Comparison of ENCODE assay signal across 9 cellular contexts in the genomic region with DNA sequence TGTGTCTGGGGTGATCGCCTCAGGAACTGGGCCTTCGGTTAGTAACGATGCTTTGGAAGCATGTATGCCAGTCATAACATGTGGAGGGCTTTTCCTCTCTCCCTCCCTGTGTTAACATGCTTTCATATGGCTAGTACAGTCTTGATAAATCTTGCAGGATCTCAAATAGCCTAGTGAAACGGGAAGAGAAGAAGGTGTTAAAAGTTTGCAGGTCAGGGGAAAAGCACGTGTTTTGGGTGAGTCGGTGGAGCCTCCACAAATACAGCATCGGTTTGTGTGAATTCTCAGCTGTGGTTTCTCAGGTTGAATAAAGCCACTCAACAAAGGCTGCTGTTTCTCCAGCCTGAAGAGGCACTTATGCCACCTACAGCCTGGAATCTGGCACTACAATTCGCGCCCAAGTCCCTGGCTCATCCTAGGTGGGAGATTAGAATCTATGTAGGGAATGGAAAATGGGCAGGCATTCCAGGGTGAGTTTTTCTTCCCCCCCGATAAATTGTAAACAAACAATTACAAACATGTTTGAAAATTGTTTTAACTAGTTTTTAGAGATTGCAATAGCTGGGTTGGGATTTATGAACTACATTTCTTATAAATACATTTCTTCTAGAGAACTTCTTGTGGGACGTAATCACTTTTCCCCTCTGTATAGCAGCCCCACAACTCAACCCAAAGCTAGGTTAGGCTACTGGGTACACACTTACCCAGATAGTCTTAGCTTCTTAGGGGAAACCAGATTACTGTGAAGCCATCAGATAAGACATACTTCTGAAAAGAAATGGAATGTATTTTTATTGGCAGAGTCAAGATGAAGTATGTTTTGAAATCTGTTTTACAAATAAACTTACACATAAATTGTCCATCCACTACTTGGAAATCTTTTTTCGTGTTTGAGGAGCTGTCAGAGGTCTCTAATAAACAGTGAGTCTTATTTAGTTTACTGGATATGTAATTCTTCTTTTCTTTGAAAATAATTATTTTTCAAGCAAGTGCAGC. TPM values are rescaled to one million over a fixed set of nuclear protein-coding genes. Genes with fewer than 3 reads are reported as not detected.
A peak's percentile ranks its signal among the peaks of the same experiment; 100 is the strongest.
DNase-seq lines count a peak whose midpoint lies in the region; ATAC-seq and TF ChIP-seq lines count a peak whose summit lies in the region.
"Had no signal": no experiment of that assay in that cellular context is flagged by ENCODE, and none has a peak within 500 bp of the region (broad histone marks: within the 10 kb centered on the region; RNA-seq: fewer than 3 reads in every experiment).

No MANE protein-coding gene starts in this region.

- H3K9me3 Mint-ChIP-seq in activated B cell treated with CpG ODN at 0.5 μM for 24 hours, result no peaks in the 10 kb centered on the region
- H3K9me3 Mint-ChIP-seq: stimulated activated naive CD8-positive, alpha-beta T cell treated with anti-CD3 and anti-CD28 coated beads, Interleukin-15, Interleukin-2, amounts not matched to agents 100 ng/mL and 50 ng/mL, for 24 hours had no signal

- peak; percentile 58 for DNase-seq in CD1c-positive myeloid dendritic cell (ENCODE audit: extremely low spot score)
- peak; percentile 42 for DNase-seq in NCI-H2171 (lab: John Stamatoyannopoulos, UW)
- no peak for DNase-seq in activated B cell treated with CpG ODN at 0.5 μM for 24 hours
- DNase-seq in lower lobe of right lung, result no peak
- DNase-seq in stimulated activated naive CD4-positive, alpha-beta T cell (lab: John Stamatoyannopoulos, UW), result peak in 5 of 6 experiments; percentile 12 to 41 (median 34)

- peaks cover 35% of the 10 kb centered on the region for H3K27me3 Mint-ChIP-seq in activated B cell treated with CpG ODN at 0.5 μM for 24 hours

- H3K27ac Mint-ChIP-seq in activated B cell treated with CpG ODN at 0.5 μM for 24 hours, result no peak overlapping the region
- H3K27ac Mint-ChIP-seq: stimulated activated naive CD8-positive, alpha-beta T cell treated with anti-CD3 and anti-CD28 coated beads, Interleukin-15, Interleukin-2, amounts not matched to agents 100 ng/mL and 50 ng/mL, for 24 hours had no signal

- H3K36me3 Mint-ChIP-seq in activated B cell treated with CpG ODN at 0.5 μM for 24 hours (ENCODE audit: low read depth), result no peaks in the 10 kb centered on the region

- no peak overlapping the region for H3K4me3 Mint-ChIP-seq in activated B cell treated with CpG ODN at 0.5 μM for 24 hours
- H3K4me3 Mint-ChIP-seq: stimulated activated naive CD8-positive, alpha-beta T cell treated with anti-CD3 and anti-CD28 coated beads, Interleukin-15, Interleukin-2, amounts not matched to agents 100 ng/mL and 50 ng/mL, for 24 hours had no signal

- no peaks in the 10 kb centered on the region for H3K36me3 ChIP-seq in ectodermal cell (ENCODE audit: control insufficient read depth, insufficient read depth, low read length)
- H3K36me3 ChIP-seq in lower lobe of right lung, result no peaks in the 10 kb centered on the region

- no peaks in the 10 kb centered on the region for H3K9me3 ChIP-seq in ectodermal cell (ENCODE audit: control insufficient read depth, low read length)
- H3K9me3 ChIP-seq in lower lobe of right lung, result no peaks in the 10 kb centered on the region

- POLR2A ChIA-PET in activated B cell treated with CpG ODN at 0.5 μM for 24 hours (lab: Charles Lee), result interaction anchor here (1.0 to 1.3 kb wide), 2 partner anchors 8 to 18 kb away, joined by 3 to 6 read pairs; a partner anchor contains a TSS

- H3K4me1 ChIP-seq in ectodermal cell (ENCODE audit: control insufficient read depth, insufficient read depth, low read length) (peaks cover 17% of the 10 kb centered on the region), lower lobe of right lung (peaks cover 6% of the 10 kb centered on the region)

- H3K4me3 ChIP-seq in ectodermal cell (ENCODE audit: insufficient read depth, low read depth, low read length), result no peak overlapping the region
- no peak overlapping the region for H3K4me3 ChIP-seq in lower lobe of right lung

- CTCF ChIA-PET in activated B cell treated with CpG ODN at 0.5 μM for 24 hours (lab: Charles Lee), result interaction anchor here (0.7 to 3.4 kb wide), 14 partner anchors 8 to 1916 kb away, joined by 3 to 21 read pairs (median 4); a partner anchor contains a TSS

- peak; percentile 98 for ATAC-seq in GM18868 (IDR thresholded peaks at IDR 0.05; ENCODE audit: unreplicated experiment)
- peak; percentile 95 for ATAC-seq in HG02981 (IDR thresholded peaks at IDR 0.05; ENCODE audit: unreplicated experiment)
- peak; percentile 85 for ATAC-seq in activated B cell treated with CpG ODN at 0.5 μM for 24 hours (ENCODE audit: low read depth)
- peak; percentile 81 to 93 for ATAC-seq in lower lobe of right lung

- H3K27ac ChIP-seq in ectodermal cell (ENCODE audit: insufficient read depth, low read depth, low read length, poor library complexity, severe bottlenecking), result peak overlapping the region; percentile 26
- no peak overlapping the region for H3K27ac ChIP-seq in lower lobe of right lung

- TF ChIP-seq CTCF in activated B cell treated with CpG ODN at 0.5 μM for 24 hours (IDR thresholded peaks at IDR 0.05), result no peak
- TF ChIP-seq CTCF in lower lobe of right lung (IDR thresholded peaks at IDR 0.05), result peak; percentile 84

- intact Hi-C loops in activated B cell treated with CpG ODN at 0.5 μM for 24 hours (cut with micrococcal nuclease), result loop anchor here (1.0 to 5.0 kb wide), 2 partner anchors 17 to 1916 kb away; no protein-coding TSS in a partner anchor
- intact Hi-C loops in lower lobe of right lung (cut with DNase I), result no loop called here

- 31 to 37% methylated on average over 10 of the region's 12 CpGs for WGBS in ectodermal cell, 2 experiments

- H3K4me1 Mint-ChIP-seq in activated B cell treated with CpG ODN at 0.5 μM for 24 hours, result peaks cover 4% of the 10 kb centered on the region

- no peaks in the 10 kb centered on the region for H3K27me3 ChIP-seq in ectodermal cell (ENCODE audit: control insufficient read depth, insufficient read depth, low read length, poor library complexity, severe bottlenecking)
- peaks cover 6% of the 10 kb centered on the region for H3K27me3 ChIP-seq in lower lobe of right lung (ENCODE audit: low read depth)

RNA-seq across cellular contexts. Expression of a gene that starts 8.3 kb away (rescaled TPM):
- total RNA-seq in activated B cell treated with CpG ODN at 0.5 μM for 24 hours (80.6 and 85.0 TPM in 2 replicates), lower lobe of right lung (45.9 TPM)
- polyA plus RNA-seq in ectodermal cell (2013, experiment 1 of 4), result 158 TPM
- 131 TPM for polyA plus RNA-seq in ectodermal cell (2013, experiment 2 of 4)
- 106 TPM for polyA plus RNA-seq in ectodermal cell (2013, experiment 3 of 4)
- polyA plus RNA-seq in ectodermal cell (2013, experiment 4 of 4), result 117 TPM

RNA-seq across cellular contexts. Expression of a gene that starts 17.3 kb away (rescaled TPM):
- total RNA-seq in activated B cell treated with CpG ODN at 0.5 μM for 24 hours, result 7.8 and 10.1 TPM in 2 replicates
- polyA plus RNA-seq in ectodermal cell (2013, experiment 1 of 4), result 4.8 TPM
- polyA plus RNA-seq in ectodermal cell (2013, experiment 2 of 4), result 5.5 TPM
- polyA plus RNA-seq in ectodermal cell (2013, experiment 3 of 4), result 2.5 TPM
- 4.3 TPM for polyA plus RNA-seq in ectodermal cell (2013, experiment 4 of 4)
- 3.7 TPM for total RNA-seq in lower lobe of right lung

Comparison
In these comparisons a context has a peak if more than half of its experiments do, and no peak if none do; other contexts are left out.
1. DNase-seq: peak in CD1c-positive myeloid dendritic cell (single experiment), NCI-H2171 (single experiment) and stimulated activated naive CD4-positive, alpha-beta T cell (5 of 6); none in activated B cell treated with CpG ODN at 0.5 μM for 24 hours (single experiment) and lower lobe of right lung (single experiment).
2. Peak in every context shown above with its lines, with median percentiles within 50 percentile points of each other: ATAC-seq.